In genomic region chr21:33916200-33916567, GRCh38 we compare ENCODE assay signal across 8 cellular contexts. TPM values are rescaled to one million over a fixed set of nuclear protein-coding genes. Genes with fewer than 3 reads are reported as not detected.
A peak's percentile ranks its signal among the peaks of the same experiment; 100 is the strongest.
DNase-seq lines count a peak whose midpoint lies in the region; ATAC-seq and TF ChIP-seq lines count a peak whose summit lies in the region.

No MANE protein-coding gene starts in this region.

- peak overlapping the region; percentile 93 for H3K27ac Mint-ChIP-seq in activated naive CD4-positive, alpha-beta T cell treated with anti-CD3 and anti-CD28 coated beads, Interleukin-2, amount 10 ng/mL, durations not matched to agents 7 days and 5 days

- H3K9me3 Mint-ChIP-seq in activated naive CD4-positive, alpha-beta T cell treated with anti-CD3 and anti-CD28 coated beads, Interleukin-2, amount 10 ng/mL, durations not matched to agents 7 days and 5 days: no peaks in the 10 kb centered on the region

- no peaks in the 10 kb centered on the region for H3K9me3 ChIP-seq in ascending aorta
- H3K9me3 ChIP-seq in right lobe of liver: no peaks in the 10 kb centered on the region

- H3K4me1 ChIP-seq in ascending aorta: peaks cover 0 to 18% of the 10 kb centered on the region in 2 donors
- H3K4me1 ChIP-seq in right lobe of liver: peaks cover 0 to 13% (median 6%) of the 10 kb centered on the region in 4 donors

- H3K36me3 ChIP-seq in ascending aorta (peaks cover 6 to 14% of the 10 kb centered on the region in 2 donors), right lobe of liver (peaks cover 0 to 23% (median 3%) of the 10 kb centered on the region in 4 donors)

- no peaks in the 10 kb centered on the region for H3K27me3 Mint-ChIP-seq in activated naive CD4-positive, alpha-beta T cell treated with anti-CD3 and anti-CD28 coated beads, Interleukin-2, amount 10 ng/mL, durations not matched to agents 7 days and 5 days

- CTCF ChIA-PET in activated naive CD4-positive, alpha-beta T cell treated with anti-CD3 and anti-CD28 coated beads, Interleukin-2, amount 10 ng/mL, durations not matched to agents 7 days and 5 days (lab: Charles Lee): interaction anchor here (1.1 kb wide), 1 partner anchor 281 kb away, joined by 3 read pairs; no protein-coding TSS in a partner anchor

- H3K4me3 ChIP-seq in ascending aorta: peak overlapping the region; percentile 71 to 78
- H3K4me3 ChIP-seq in right lobe of liver: peak overlapping the region; percentile 78 to 89 (median 84)

- WGBS in right lobe of liver (ENCODE audit: insufficient coverage, low coverage, low lambda C conversion rate, missing lambda C conversion rate): 44% methylated on average over 4 of the region's 5 CpGs

- H3K4me1 Mint-ChIP-seq in activated naive CD4-positive, alpha-beta T cell treated with anti-CD3 and anti-CD28 coated beads, Interleukin-2, amount 10 ng/mL, durations not matched to agents 7 days and 5 days: peaks cover 33% of the 10 kb centered on the region

- H3K27ac ChIP-seq in ascending aorta (peak overlapping the region; percentile 65 to 79), right lobe of liver (peak overlapping the region; percentile 12 to 75 (median 13))

- TF ChIP-seq POLR2A in right lobe of liver (IDR thresholded peaks at IDR 0.05): no peak

- peak overlapping the region; percentile 95 for H3K4me3 Mint-ChIP-seq in activated naive CD4-positive, alpha-beta T cell treated with anti-CD3 and anti-CD28 coated beads, Interleukin-2, amount 10 ng/mL, durations not matched to agents 7 days and 5 days

- intact Hi-C loops in ascending aorta (cut with DNase I) (loop anchor here (10.0 kb wide), 1 partner anchor 699 kb away; the partner anchor contains the start of gene RCAN1), right lobe of liver (cut with DNase I) (no loop called here)

- ATAC-seq in right lobe of liver (no peak), GM18511 (IDR thresholded peaks at IDR 0.05; ENCODE audit: unreplicated experiment) (no peak), HG02885 (IDR thresholded peaks at IDR 0.05; ENCODE audit: poor library complexity, unreplicated experiment) (no peak)

- TF ChIP-seq CTCF in ascending aorta (IDR thresholded peaks at IDR 0.05): no peak
- no peak for TF ChIP-seq CTCF in right lobe of liver (IDR thresholded peaks at IDR 0.05)

- H3K27me3 ChIP-seq in ascending aorta: no peaks in the 10 kb centered on the region
- H3K27me3 ChIP-seq in right lobe of liver: no peaks in the 10 kb centered on the region

- peaks cover 18% of the 10 kb centered on the region for H3K36me3 Mint-ChIP-seq in activated naive CD4-positive, alpha-beta T cell treated with anti-CD3 and anti-CD28 coated beads, Interleukin-2, amount 10 ng/mL, durations not matched to agents 7 days and 5 days

- DNase-seq in activated naive CD4-positive, alpha-beta T cell treated with anti-CD3 and anti-CD28 coated beads, Interleukin-2, amount 10 ng/mL, durations not matched to agents 7 days and 5 days: no peak
- no peak for DNase-seq in activated naive CD4-positive, alpha-beta T cell treated with Interleukin-2 at 50 U/mL for 16 hours
- DNase-seq in ascending aorta (ENCODE audit: low spot score in 2 of 2) (no peak), right lobe of liver (no peak), ureter (ENCODE audit: low spot score) (peak; percentile 37), SIG-M5 (lab: John Stamatoyannopoulos, UW) (no peak)

RNA-seq across cellular contexts. Expression of gene ATP5PO, which starts 0.6 kb away (rescaled TPM):
- total RNA-seq in ascending aorta (62.5 TPM), right lobe of liver (100 to 1,000 TPM in 3 of 6 experiments, 10 to 100 TPM in 3; 87.3 to 191 (median 98.7) TPM), ureter (188 TPM)
